8 cellular contexts compared by ENCODE assay signal in genomic region chr16:72847187-72848044, GRCh38.
A peak's percentile ranks its signal among the peaks of the same experiment; 100 is the strongest.
DNase-seq lines count a peak whose midpoint lies in the region; ATAC-seq and TF ChIP-seq lines count a peak whose summit lies in the region.

No MANE protein-coding gene starts in this region.

- in situ Hi-C loops in astrocyte of the spinal cord (cut with HindIII; ENCODE audit: low sequenced_read_pairs), result no loop called here

- H3K4me3 ChIP-seq in Jurkat, Clone E6-1 (ENCODE audit: low read length), result no peak overlapping the region
- no peak overlapping the region for H3K4me3 ChIP-seq in astrocyte of the spinal cord (ENCODE audit: low read depth, low read length)

- peaks cover 13% of the 10 kb centered on the region for H3K4me1 Mint-ChIP-seq in activated T-cell treated with anti-CD3 and anti-CD28 coated beads, Interleukin-2, amount 50 U/mL, for 72 hours (ENCODE audit: low read depth)
- H3K4me1 Mint-ChIP-seq in activated T-cell treated with anti-CD3 and anti-CD28 coated beads, Interleukin-2, amount 50 U/mL, for 24 hours (ENCODE audit: low read depth), result peaks cover 9% of the 10 kb centered on the region

- H3K27me3 Mint-ChIP-seq in activated T-cell treated with anti-CD3 and anti-CD28 coated beads, Interleukin-2, amount 50 U/mL, for 72 hours (ENCODE audit: low read depth), result peaks cover 8% of the 10 kb centered on the region
- peaks cover 13% of the 10 kb centered on the region for H3K27me3 Mint-ChIP-seq in activated T-cell treated with anti-CD3 and anti-CD28 coated beads, Interleukin-2, amount 50 U/mL, for 24 hours

- TF ChIP-seq CTCF in astrocyte of the spinal cord (IDR thresholded peaks at IDR 0.05; ENCODE audit: low read depth, low read length), result peak; percentile 65

- H3K9me3 Mint-ChIP-seq in activated T-cell treated with anti-CD3 and anti-CD28 coated beads, Interleukin-2, amount 50 U/mL, for 72 hours, result no peaks in the 10 kb centered on the region
- H3K9me3 Mint-ChIP-seq in activated T-cell treated with anti-CD3 and anti-CD28 coated beads, Interleukin-2, amount 50 U/mL, for 24 hours, result no peaks in the 10 kb centered on the region

- peak in 1 of 2 donors; percentile 6 for DNase-seq in activated T-cell treated with anti-CD3 and anti-CD28 coated beads, Interleukin-2, amount 50 U/mL, for 72 hours
- no peak for DNase-seq in activated T-cell treated with anti-CD3 and anti-CD28 coated beads, Interleukin-2, amount 50 U/mL, for 24 hours
- peak; percentile 47 for DNase-seq in Jurkat, Clone E6-1 (ENCODE audit: low read depth, low spot score)
- DNase-seq in astrocyte of the spinal cord (ENCODE audit: low read depth, low spot score), result peak; percentile 34
- DNase-seq in kidney glomerular epithelial cell (lab: John Stamatoyannopoulos, UW), result peak; percentile 16
- DNase-seq in effector CD8-positive, alpha-beta T cell (lab: John Stamatoyannopoulos, UW), result no peak
- DNase-seq in NCI-H128 (lab: John Stamatoyannopoulos, UW; ENCODE audit: unreplicated experiment), result no peak
- DNase-seq in activated CD4-positive, CD25-positive, alpha-beta regulatory T cell (lab: John Stamatoyannopoulos, UW), result no peak

- no peak overlapping the region for H3K4me3 Mint-ChIP-seq in activated T-cell treated with anti-CD3 and anti-CD28 coated beads, Interleukin-2, amount 50 U/mL, for 72 hours
- no peak overlapping the region for H3K4me3 Mint-ChIP-seq in activated T-cell treated with anti-CD3 and anti-CD28 coated beads, Interleukin-2, amount 50 U/mL, for 24 hours

- peak; percentile 50 to 60 for ATAC-seq in activated T-cell treated with anti-CD3 and anti-CD28 coated beads, Interleukin-2, amount 50 U/mL, for 72 hours (replicated peaks in 1 of 2)

- no peak overlapping the region for H3K27ac Mint-ChIP-seq in activated T-cell treated with anti-CD3 and anti-CD28 coated beads, Interleukin-2, amount 50 U/mL, for 72 hours
- H3K27ac Mint-ChIP-seq in activated T-cell treated with anti-CD3 and anti-CD28 coated beads, Interleukin-2, amount 50 U/mL, for 24 hours, result no peak overlapping the region

- no peaks in the 10 kb centered on the region for H3K36me3 Mint-ChIP-seq in activated T-cell treated with anti-CD3 and anti-CD28 coated beads, Interleukin-2, amount 50 U/mL, for 72 hours (ENCODE audit: insufficient read depth in 2 of 2)
- H3K36me3 Mint-ChIP-seq in activated T-cell treated with anti-CD3 and anti-CD28 coated beads, Interleukin-2, amount 50 U/mL, for 24 hours (ENCODE audit: low read depth), result no peaks in the 10 kb centered on the region

Comparison
In these comparisons a context has a peak if more than half of its experiments do, and no peak if none do; other contexts are left out.
1. DNase-seq: peak in Jurkat, Clone E6-1 (single experiment), astrocyte of the spinal cord (single experiment) and kidney glomerular epithelial cell (single experiment); none in activated T-cell treated with anti-CD3 and anti-CD28 coated beads, Interleukin-2, amount 50 U/mL, for 24 hours (single experiment), effector CD8-positive, alpha-beta T cell (single experiment), NCI-H128 (single experiment) and activated CD4-positive, CD25-positive, alpha-beta regulatory T cell (0 of 4).